1 cellular context compared by ENCODE assay signal in genomic region chr2:19217203-19217602, GRCh38.
TF ChIP-seq lines count a peak whose summit lies in the region.

No MANE protein-coding gene starts in this region.

TF ChIP-seq in IMR-90, 13 proteins besides CTCF, POLR2A, EP300 and RAD21 (continued from another document):
- TF ChIP-seq USF2 (IDR thresholded peaks at IDR 0.05; ENCODE audit: low read depth, low read length) (no peak), MXI1 (IDR thresholded peaks at IDR 0.05; ENCODE audit: borderline replicate concordance, low read depth, low read length) (no peak), RCOR1 (IDR thresholded peaks at IDR 0.05; ENCODE audit: insufficient replicate concordance, low read length) (no peak), BHLHE40 (IDR thresholded peaks at IDR 0.05; ENCODE audit: low read depth, low read length) (no peak), FOS (IDR thresholded peaks at IDR 0.05; ENCODE audit: low read depth, low read length) (no peak), MAZ (IDR thresholded peaks at IDR 0.05; ENCODE audit: borderline replicate concordance, low read depth, low read length) (no peak), ELK1 (IDR thresholded peaks at IDR 0.05; ENCODE audit: borderline replicate concordance, low read depth, low read length) (no peak), CHD1 (IDR thresholded peaks at IDR 0.05; ENCODE audit: low read depth, low read length) (no peak), MAFK (IDR thresholded peaks at IDR 0.05; ENCODE audit: low read depth, low read length) (no peak), SMC3 (IDR thresholded peaks at IDR 0.05; ENCODE audit: low read depth, low read length) (no peak)
TF ChIP-seq in IMR-90: peak in this region for 0.
